Comparison of ENCODE assay signal across 8 cellular contexts in genomic region chr10:130111115-130111847, GRCh38. TPM values are rescaled to one million over a fixed set of nuclear protein-coding genes. Genes with fewer than 3 reads are reported as not detected.
DNase-seq lines count a peak whose midpoint lies in the region; ATAC-seq, FAIRE-seq and TF ChIP-seq lines count a peak whose summit lies in the region.

No MANE protein-coding gene starts in this region.

- peak overlapping the region; percentile 92 for H3K4me3 Mint-ChIP-seq in activated T-helper 17 cell treated with anti-CD3 and anti-CD28 coated beads, Interleukin-2, amount 50 U/mL, for 72 hours
- H3K4me3 Mint-ChIP-seq in naive thymus-derived CD4-positive, alpha-beta T cell = peak overlapping the region; percentile 90 to 99 (median 98)
- H3K4me3 Mint-ChIP-seq in stimulated activated memory B cell treated with anti-CD40 and anti-IgM and Interleukin-4, amounts not matched to agents 10 μg/mL and 1 μg/mL and 100 μg/mL, for 72 hours = peak overlapping the region; percentile 97

- peak overlapping the region; percentile 91 for H2AFZ ChIP-seq in fibroblast of lung (ENCODE audit: low read length)

- H3K4me1 ChIP-seq in DOHH2 (ENCODE audit: control insufficient read depth, low read length) (peaks cover 33% of the 10 kb centered on the region), fibroblast of lung (ENCODE audit: control insufficient read depth, extremely low read depth, insufficient read depth, low read length) (no peaks in the 10 kb centered on the region)
- H3K4me1 ChIP-seq in naive thymus-derived CD4-positive, alpha-beta T cell (ENCODE audit: control insufficient read depth in 2 of 2, insufficient read depth in 2 of 2, low read length in 2 of 2) = peaks cover 19 to 21% of the 10 kb centered on the region in 2 donors

- no peaks in the 10 kb centered on the region for H3K36me3 Mint-ChIP-seq in activated T-helper 17 cell treated with anti-CD3 and anti-CD28 coated beads, Interleukin-2, amount 50 U/mL, for 72 hours (ENCODE audit: low read depth)
- peaks cover 0 to 14% (median 3%) of the 10 kb centered on the region in 5 donors for H3K36me3 Mint-ChIP-seq in naive thymus-derived CD4-positive, alpha-beta T cell
- peaks cover 6% of the 10 kb centered on the region for H3K36me3 Mint-ChIP-seq in stimulated activated memory B cell treated with anti-CD40 and anti-IgM and Interleukin-4, amounts not matched to agents 10 μg/mL and 1 μg/mL and 100 μg/mL, for 72 hours

- H3K27me3 ChIP-seq in DOHH2 (ENCODE audit: control insufficient read depth, low read length) (no peaks in the 10 kb centered on the region), fibroblast of lung (ENCODE audit: control insufficient read depth, insufficient read depth, low read length) (no peaks in the 10 kb centered on the region)
- no peaks in the 10 kb centered on the region for H3K27me3 ChIP-seq in naive thymus-derived CD4-positive, alpha-beta T cell (ENCODE audit: control insufficient read depth in 2 of 2, insufficient read depth in 2 of 2, low read length in 2 of 2)

- peaks cover 49% of the 10 kb centered on the region for H3K79me2 ChIP-seq in DOHH2 (ENCODE audit: control insufficient read depth, low read length)
- peaks cover 3% of the 10 kb centered on the region for H3K79me2 ChIP-seq in fibroblast of lung (ENCODE audit: control insufficient read depth, insufficient read depth, low read length)

- peak overlapping the region; percentile 92 for H3K9ac ChIP-seq in fibroblast of lung (ENCODE audit: insufficient read depth, low read length)

- CTCF ChIA-PET in naive thymus-derived CD4-positive, alpha-beta T cell (lab: Charles Lee) = interaction anchor here (0.6 to 4.0 kb wide), 6 partner anchors 16 to 1077 kb away, joined by 3 to 19 read pairs (median 5); partner anchors contain the start of gene GLRX3

- peak; percentile 70 for FAIRE-seq in RCC 7860 (lab: Jason Lieb, UNC)

- no peaks in the 10 kb centered on the region for H3K9me3 ChIP-seq in DOHH2 (ENCODE audit: control insufficient read depth, insufficient read depth, low read length)
- H3K9me3 ChIP-seq in KOPT-K1 (ENCODE audit: insufficient read depth, low read length, poor library complexity, severe bottlenecking) = no peaks in the 10 kb centered on the region
- no peaks in the 10 kb centered on the region for H3K9me3 ChIP-seq in fibroblast of lung (ENCODE audit: control insufficient read depth, insufficient read depth, low read depth, low read length)
- H3K9me3 ChIP-seq in naive thymus-derived CD4-positive, alpha-beta T cell (ENCODE audit: control insufficient read depth in 2 of 3, low read length in 3 of 3) = no peaks in the 10 kb centered on the region

- intact Hi-C loops in naive thymus-derived CD4-positive, alpha-beta T cell (cut with micrococcal nuclease) = loop anchor here (1.0 to 5.0 kb wide), 14 partner anchors 16 to 1984 kb away; partner anchors contain the start of genes BNIP3 (in 2 of the 2), MGMT (in 2 of the 2), EBF3 (in 1 of the 2) and GLRX3 (in 1 of the 2)

- H3K9me3 Mint-ChIP-seq in activated T-helper 17 cell treated with anti-CD3 and anti-CD28 coated beads, Interleukin-2, amount 50 U/mL, for 72 hours = no peaks in the 10 kb centered on the region
- peaks cover 0 to 4% (median 1%) of the 10 kb centered on the region in 11 donors for H3K9me3 Mint-ChIP-seq in naive thymus-derived CD4-positive, alpha-beta T cell
- H3K9me3 Mint-ChIP-seq in stimulated activated memory B cell treated with anti-CD40 and anti-IgM and Interleukin-4, amounts not matched to agents 10 μg/mL and 1 μg/mL and 100 μg/mL, for 72 hours = peaks cover 2% of the 10 kb centered on the region

- peaks cover 27% of the 10 kb centered on the region for H3K4me1 Mint-ChIP-seq in activated T-helper 17 cell treated with anti-CD3 and anti-CD28 coated beads, Interleukin-2, amount 50 U/mL, for 72 hours
- peaks cover 27 to 63% (median 49%) of the 10 kb centered on the region in 7 donors for H3K4me1 Mint-ChIP-seq in naive thymus-derived CD4-positive, alpha-beta T cell
- H3K4me1 Mint-ChIP-seq in stimulated activated memory B cell treated with anti-CD40 and anti-IgM and Interleukin-4, amounts not matched to agents 10 μg/mL and 1 μg/mL and 100 μg/mL, for 72 hours = peaks cover 46% of the 10 kb centered on the region

- POLR2A ChIA-PET in naive thymus-derived CD4-positive, alpha-beta T cell (lab: Charles Lee) = interaction anchor here (0.8 to 3.7 kb wide), 12 partner anchors 11 to 1075 kb away, joined by 3 to 74 read pairs (median 12); partner anchors contain the start of genes GLRX3 and MGMT

- H3K4me2 ChIP-seq in DOHH2 (ENCODE audit: low read length) = peak overlapping the region; percentile 91
- peak overlapping the region; percentile 76 for H3K4me2 ChIP-seq in fibroblast of lung (ENCODE audit: extremely low read depth, insufficient read depth, low read length)

- TF ChIP-seq CTCF in DOHH2 (IDR thresholded peaks at IDR 0.05; ENCODE audit: low read depth, low read length, poor library complexity, severe bottlenecking) (no peak), fibroblast of lung (conservative IDR thresholded peaks at IDR 0.05 in 1 of 2, IDR thresholded peaks at IDR 0.05 in 1 of 2; ENCODE audit: low read depth in 1 of 2, low read length in 2 of 2) (no peak)

- peak overlapping the region; percentile 99 for H3K4me3 ChIP-seq in DOHH2 (ENCODE audit: low read length)
- H3K4me3 ChIP-seq in fibroblast of lung (replicated peaks in 1 of 4; ENCODE audit: control extremely low read depth in 1 of 4, insufficient read depth in 1 of 4, low read depth in 3 of 4, low read length in 4 of 4) = peak overlapping the region; percentile 62 to 94 (median 84)
- peak overlapping the region; percentile 100 for H3K4me3 ChIP-seq in naive thymus-derived CD4-positive, alpha-beta T cell (ENCODE audit: low read length)

- DNase-seq in RCC 7860 (ENCODE audit: low spot score) = peak; percentile 94
- DNase-seq in fibroblast of lung (ENCODE audit: low read depth in 2 of 2) = peak; percentile 97 to 98
- DNase-seq in naive thymus-derived CD4-positive, alpha-beta T cell = peak; percentile 76 to 98 (median 97)

- no peaks in the 10 kb centered on the region for H4K20me1 ChIP-seq in DOHH2 (ENCODE audit: control insufficient read depth, insufficient read depth, low read depth, low read length)
- H4K20me1 ChIP-seq in fibroblast of lung (ENCODE audit: control insufficient read depth, extremely low read depth, insufficient read depth, low read length) = no peaks in the 10 kb centered on the region

- peak overlapping the region; percentile 74 for H3K27ac ChIP-seq in DOHH2 (ENCODE audit: low read depth, low read length)
- peak overlapping the region; percentile 84 for H3K27ac ChIP-seq in KOPT-K1 (ENCODE audit: low read depth, low read length, poor library complexity, severe bottlenecking)
- H3K27ac ChIP-seq in fibroblast of lung (ENCODE audit: insufficient read depth, low read length) = peak overlapping the region; percentile 96
- H3K27ac ChIP-seq in naive thymus-derived CD4-positive, alpha-beta T cell (ENCODE audit: low read depth, low read length) = peak overlapping the region; percentile 88

- H3K9me2 ChIP-seq in DOHH2 (replicated peaks; ENCODE audit: control insufficient read depth, low read length) = no peaks in the 10 kb centered on the region

- no peaks in the 10 kb centered on the region for H3K27me3 Mint-ChIP-seq in activated T-helper 17 cell treated with anti-CD3 and anti-CD28 coated beads, Interleukin-2, amount 50 U/mL, for 72 hours
- H3K27me3 Mint-ChIP-seq in naive thymus-derived CD4-positive, alpha-beta T cell = no peaks in the 10 kb centered on the region
- H3K27me3 Mint-ChIP-seq in stimulated activated memory B cell treated with anti-CD40 and anti-IgM and Interleukin-4, amounts not matched to agents 10 μg/mL and 1 μg/mL and 100 μg/mL, for 72 hours = no peaks in the 10 kb centered on the region

- H3K36me3 ChIP-seq in DOHH2 (ENCODE audit: control insufficient read depth, low read length) = peaks cover 9% of the 10 kb centered on the region
- no peaks in the 10 kb centered on the region for H3K36me3 ChIP-seq in KOPT-K1 (ENCODE audit: insufficient read depth, low read length)
- no peaks in the 10 kb centered on the region for H3K36me3 ChIP-seq in fibroblast of lung (ENCODE audit: control insufficient read depth, insufficient read depth, low read length)
- H3K36me3 ChIP-seq in naive thymus-derived CD4-positive, alpha-beta T cell (ENCODE audit: control insufficient read depth in 2 of 3, insufficient read depth in 3 of 3, low read length in 3 of 3) = no peaks in the 10 kb centered on the region

- peak; percentile 88 for ATAC-seq in GM21825 (IDR thresholded peaks at IDR 0.05; ENCODE audit: unreplicated experiment)
- ATAC-seq in activated T-helper 17 cell treated with anti-CD3 and anti-CD28 coated beads, Interleukin-2, amount 50 U/mL, for 72 hours (replicated peaks) = peak; percentile 87
- peak; percentile 86 for ATAC-seq in naive thymus-derived CD4-positive, alpha-beta T cell
- ATAC-seq in stimulated activated memory B cell treated with anti-CD40 and anti-IgM and Interleukin-4, amounts not matched to agents 10 μg/mL and 1 μg/mL and 100 μg/mL, for 72 hours = peak; percentile 93

- H3F3A ChIP-seq in DOHH2 (ENCODE audit: control insufficient read depth, insufficient read depth) = no peaks in the 10 kb centered on the region

- peak overlapping the region; percentile 85 for H3K27ac Mint-ChIP-seq in activated T-helper 17 cell treated with anti-CD3 and anti-CD28 coated beads, Interleukin-2, amount 50 U/mL, for 72 hours
- H3K27ac Mint-ChIP-seq in naive thymus-derived CD4-positive, alpha-beta T cell = peak overlapping the region; percentile 90 to 99 (median 98)
- peak overlapping the region; percentile 92 for H3K27ac Mint-ChIP-seq in stimulated activated memory B cell treated with anti-CD40 and anti-IgM and Interleukin-4, amounts not matched to agents 10 μg/mL and 1 μg/mL and 100 μg/mL, for 72 hours

RNA-seq across cellular contexts. Expression of gene C10orf143, which starts 0.7 kb away (rescaled TPM):
- 1 to 10 TPM in 1 of 2 donors, under 1 TPM in 1; 0.95 to 2.0 TPM for total RNA-seq in activated T-helper 17 cell treated with anti-CD3 and anti-CD28 coated beads, Interleukin-2, amount 50 U/mL, for 72 hours
- 0.51 and 2.0 TPM in 2 replicates for total RNA-seq in fibroblast of lung
- polyA plus RNA-seq in fibroblast of lung = 1.5 and 1.9 TPM in 2 replicates
- polyA plus RNA-seq in fibroblast of lung (2012) = 1.6 and 2.1 TPM in 2 replicates
- not detected in 2 replicates for polyA minus RNA-seq in fibroblast of lung (ENCODE audit: low replicate concordance)
- 10 to 100 TPM in 3 of 5 experiments, 1 to 10 TPM in 2; 2.6 to 12.5 (median 10.2) TPM for total RNA-seq in naive thymus-derived CD4-positive, alpha-beta T cell
- 10 to 100 TPM; 25.2 to 36.5 TPM for polyA plus RNA-seq in naive thymus-derived CD4-positive, alpha-beta T cell

RNA-seq across cellular contexts. Expression of gene GLRX3, which starts 24.9 kb away (rescaled TPM):
- 100 to 1,000 TPM in 1 of 2 donors, 10 to 100 TPM in 1; 66.7 to 112 TPM for total RNA-seq in activated T-helper 17 cell treated with anti-CD3 and anti-CD28 coated beads, Interleukin-2, amount 50 U/mL, for 72 hours
- total RNA-seq in fibroblast of lung = 51.7 and 62.9 TPM in 2 replicates
- 95.6 and 121 TPM in 2 replicates for polyA plus RNA-seq in fibroblast of lung
- polyA plus RNA-seq in fibroblast of lung (2012) = 86.8 and 131 TPM in 2 replicates
- 3.7 and 13.3 TPM in 2 replicates for polyA minus RNA-seq in fibroblast of lung (ENCODE audit: low replicate concordance)
- total RNA-seq in naive thymus-derived CD4-positive, alpha-beta T cell = 10 to 100 TPM; 30.1 to 72.9 (median 37.0) TPM
- 10 to 100 TPM; 69.8 to 74.7 TPM for polyA plus RNA-seq in naive thymus-derived CD4-positive, alpha-beta T cell

Comparison
In these comparisons a context has a peak if more than half of its experiments do, and no peak if none do; other contexts are left out.
1. Peak in every context shown above with its lines: DNase-seq, ATAC-seq, H3K4me3 ChIP-seq and H3K27ac ChIP-seq.